8 cellular contexts compared by ENCODE assay signal in the genomic region with DNA sequence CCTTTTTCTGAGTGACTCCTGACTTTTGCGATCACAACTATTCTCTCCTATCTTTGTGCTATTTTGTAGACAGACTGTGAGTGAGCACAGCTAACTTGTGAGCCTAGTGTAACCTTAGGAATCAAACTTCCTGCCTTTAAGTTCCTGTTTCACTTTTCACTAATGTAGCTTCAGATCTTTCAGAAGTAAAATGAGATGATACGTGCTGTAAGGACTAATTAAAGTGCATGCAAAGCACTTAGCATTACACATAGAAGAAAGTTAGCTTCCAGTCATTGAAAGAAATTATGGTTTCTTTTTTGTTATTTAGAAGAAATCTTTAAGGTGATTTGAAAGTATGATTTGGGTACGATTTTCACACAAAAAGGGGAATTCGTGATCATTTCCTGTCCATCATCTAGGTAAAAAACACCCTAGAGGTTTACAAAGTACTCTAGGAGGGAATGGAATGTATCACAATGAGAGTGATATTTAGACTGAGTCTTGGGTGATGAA.
DNase-seq lines count a peak whose midpoint lies in the region; ATAC-seq and TF ChIP-seq lines count a peak whose summit lies in the region.

No MANE protein-coding gene starts in this region.

- ATAC-seq in HG03520 (IDR thresholded peaks at IDR 0.05; ENCODE audit: unreplicated experiment) = peak; percentile 78
- ATAC-seq in central memory CD8-positive, alpha-beta T cell (replicated peaks; ENCODE audit: extremely low read depth, poor library complexity, severe bottlenecking) = peak; percentile 81

- H3K27me3 Mint-ChIP-seq in central memory CD8-positive, alpha-beta T cell = no peaks in the 10 kb centered on the region
- peaks cover 3% of the 10 kb centered on the region for H3K27me3 Mint-ChIP-seq in endodermal cell (ENCODE audit: insufficient read depth)

- H3K4me3 Mint-ChIP-seq in central memory CD8-positive, alpha-beta T cell = peak overlapping the region; percentile 74
- no peak overlapping the region for H3K4me3 Mint-ChIP-seq in endodermal cell

- H3K27me3 ChIP-seq in endodermal cell (ENCODE audit: control insufficient read depth, insufficient read depth, low read length, poor library complexity, severe bottlenecking) = no peaks in the 10 kb centered on the region

- H3K36me3 Mint-ChIP-seq in central memory CD8-positive, alpha-beta T cell (ENCODE audit: insufficient read depth) = peaks cover 1% of the 10 kb centered on the region
- H3K36me3 Mint-ChIP-seq in endodermal cell (ENCODE audit: low read depth) = no peaks in the 10 kb centered on the region

- H3K9me3 ChIP-seq in endodermal cell (ENCODE audit: control insufficient read depth, low read length) = no peaks in the 10 kb centered on the region

- peak overlapping the region; percentile 66; the same call in 1 of the 2 replicates for H3K4me3 ChIP-seq in GM08714 (ENCODE audit: low read length)
- no peak overlapping the region for H3K4me3 ChIP-seq in endodermal cell (ENCODE audit: low read length)

- H3K9ac ChIP-seq in endodermal cell (ENCODE audit: extremely low read depth, low read length, poor library complexity, severe bottlenecking) = no peak overlapping the region

- 88 to 95% methylated on average over 3 to 4 of the region's 4 CpGs for WGBS in endodermal cell (ENCODE audit: insufficient coverage in 1 of 2, insufficient read length in 1 of 2), 2 experiments

- peaks cover 28% of the 10 kb centered on the region for H3K4me1 Mint-ChIP-seq in central memory CD8-positive, alpha-beta T cell
- no peaks in the 10 kb centered on the region for H3K4me1 Mint-ChIP-seq in endodermal cell

- H3K9me3 Mint-ChIP-seq in central memory CD8-positive, alpha-beta T cell = no peaks in the 10 kb centered on the region
- H3K9me3 Mint-ChIP-seq in endodermal cell = peaks cover 18% of the 10 kb centered on the region

- H3K27ac ChIP-seq in endodermal cell (ENCODE audit: low read depth, low read length) = no peak overlapping the region
- no peak overlapping the region for H3K27ac ChIP-seq in substantia nigra (ENCODE audit: low read depth, low read length, poor library complexity, severe bottlenecking)

- H3K27ac Mint-ChIP-seq in central memory CD8-positive, alpha-beta T cell (ENCODE audit: low read depth) = peak overlapping the region; percentile 95
- no peak overlapping the region for H3K27ac Mint-ChIP-seq in endodermal cell

- no peaks in the 10 kb centered on the region for H3K4me1 ChIP-seq in endodermal cell (ENCODE audit: control insufficient read depth, insufficient read depth, low read length)

- H3K36me3 ChIP-seq in endodermal cell (ENCODE audit: control insufficient read depth, insufficient read depth, low read length) = no peaks in the 10 kb centered on the region

- DNase-seq in GM20000 (ENCODE audit: low spot score) (peak; percentile 49), activated gamma-delta T cell treated with Interleukin-2 at 50 U/mL for 16 hours (no peak), AG20443 (ENCODE audit: low spot score) (no peak), endodermal cell (no peak), substantia nigra (lab: John Stamatoyannopoulos, UW) (no peak)
- no peak for DNase-seq in central memory CD8-positive, alpha-beta T cell (ENCODE audit: low spot score in 2 of 2)

- no peak for TF ChIP-seq CTCF in GM20000 (IDR thresholded peaks at IDR 0.05; ENCODE audit: extremely low read depth, missing control alignments)
- no peak for TF ChIP-seq CTCF in endodermal cell (conservative IDR thresholded peaks at IDR 0.05)
